In genomic region chr18:22284581-22285230, GRCh38 we compare ENCODE assay signal across 23 cellular contexts.
A peak's percentile ranks its signal among the peaks of the same experiment; 100 is the strongest.
DNase-seq lines count a peak whose midpoint lies in the region; ATAC-seq and TF ChIP-seq lines count a peak whose summit lies in the region.
"Had no signal": no experiment of that assay in that cellular context is flagged by ENCODE, and none has a peak within 500 bp of the region (broad histone marks: within the 10 kb centered on the region; RNA-seq: fewer than 3 reads in every experiment).

No MANE protein-coding gene starts in this region.

- peaks cover 30% of the 10 kb centered on the region for H3K36me3 Mint-ChIP-seq in Calu3 (ENCODE audit: insufficient read depth, unreplicated experiment)
- H3K36me3 Mint-ChIP-seq: CD8-positive, alpha-beta memory T cell had no signal

- peaks cover 59% of the 10 kb centered on the region for H3K4me1 Mint-ChIP-seq in Calu3 (ENCODE audit: low read depth, unreplicated experiment)
- H3K4me1 Mint-ChIP-seq: B cell had no signal

- POLR2A ChIA-PET in PC-3 (lab: Charles Lee; ENCODE audit: unreplicated experiment) = no interaction called here

- H3K4me3 ChIP-seq in PC-3 (ENCODE audit: low read length) = no peak overlapping the region
- H3K4me3 ChIP-seq: MG63, PC-9 had no signal

- H3K4me2 ChIP-seq in PC-3 (ENCODE audit: low read length) = no peak overlapping the region
- H3K4me2 ChIP-seq: PC-9 had no signal

- CTCF ChIA-PET in Calu3 (lab: Charles Lee) (interaction anchor here (0.7 kb wide), 1 partner anchor 93 kb away, joined by 3 read pairs; no protein-coding TSS in a partner anchor), PC-3 (lab: Charles Lee) (no interaction called here)

- peak overlapping the region; percentile 83 for H3K27ac Mint-ChIP-seq in Calu3 (ENCODE audit: unreplicated experiment)
- H3K27ac Mint-ChIP-seq: B cell had no signal

- no peaks in the 10 kb centered on the region for H3K36me3 ChIP-seq in PC-3 (ENCODE audit: low read depth, low read length)
- H3K36me3 ChIP-seq: MG63 had no signal

- DNase-seq in Calu3 (no peak), PC-3 (no peak), dermis microvascular lymphatic vessel endothelial cell (ENCODE audit: low read depth in 2 of 2) (peak; percentile 53 to 54), lung microvascular endothelial cell (ENCODE audit: low read depth in 2 of 2) (peak; percentile 23 to 74)
- DNase-seq in activated CD4-positive, alpha-beta T cell treated with anti-CD3 and anti-CD28 coated beads, Interleukin-2, amount 50 U/mL, for 48 hours = no peak
- DNase-seq: CD8-positive, alpha-beta memory T cell; DMS153; DND-41; IMR-90; KG1; NCI-H2029; NCI-H446; NCI-H526; NCI-H82; NK-92 treated with Interleukin-12 subunit alpha and Interleukin-12 subunit beta, amount 100 ng/mL, for 24 hours; PC-9; SHP77 had no signal

- H3K4me1 ChIP-seq in PC-3 (ENCODE audit: insufficient read depth, low read length) = peaks cover 46% of the 10 kb centered on the region

- no peaks in the 10 kb centered on the region for H3K79me2 ChIP-seq in PC-3 (ENCODE audit: low read length)

- 0 out of 2 replicates have a peak, but pooled peaks cover under 1% of the 10 kb centered on the region for H3K9me3 ChIP-seq in PC-3 (ENCODE audit: low read length)

- intact Hi-C loops in Calu3 (cut with micrococcal nuclease; ENCODE audit: unreplicated experiment) (loop anchor here (5.0 kb wide), 1 partner anchor 367 kb away; no protein-coding TSS in a partner anchor), PC-3 (cut with micrococcal nuclease) (loop anchor here (5.0 kb wide), 2 partner anchors 102 to 278 kb away; no protein-coding TSS in a partner anchor)

- H3F3A ChIP-seq in PC-3 (ENCODE audit: low read length, unreplicated experiment) = no peaks in the 10 kb centered on the region

- no peaks in the 10 kb centered on the region for H3K9me3 Mint-ChIP-seq in Calu3 (ENCODE audit: low read depth, unreplicated experiment)

- TF ChIP-seq CTCF in Calu3 (IDR thresholded peaks at IDR 0.05; ENCODE audit: unreplicated experiment) (no peak), PC-3 (conservative IDR thresholded peaks at IDR 0.05; ENCODE audit: low read depth, low read length) (no peak)

- no peaks in the 10 kb centered on the region for H4K20me1 ChIP-seq in PC-3 (ENCODE audit: low read length)

- BruUV-seq in Calu3 (replicated peaks; lab: Mats Ljungman, UMichigan) = no TSS peak
- no TSS peak for BruUV-seq in PC-3 (replicated peaks; lab: Mats Ljungman, UMichigan)

- no peaks in the 10 kb centered on the region for H3K27me3 ChIP-seq in PC-3 (ENCODE audit: low read length)
- H3K27me3 ChIP-seq: MG63 had no signal

- H3K27me3 Mint-ChIP-seq in Calu3 (ENCODE audit: unreplicated experiment) = no peaks in the 10 kb centered on the region
- H3K27me3 Mint-ChIP-seq: B cell had no signal

- no peak for ATAC-seq in PC-3
- no peak for ATAC-seq in GM19351 (IDR thresholded peaks at IDR 0.05; ENCODE audit: unreplicated experiment)
- ATAC-seq in HG02610 (IDR thresholded peaks at IDR 0.05; ENCODE audit: unreplicated experiment) = no peak
- ATAC-seq: HCT116 had no signal

- H3K4me3 Mint-ChIP-seq in Calu3 (ENCODE audit: low read depth, unreplicated experiment) = peak overlapping the region; percentile 5
- H3K4me3 Mint-ChIP-seq: B cell had no signal

- peak overlapping the region; percentile 80 for H3K27ac ChIP-seq in PC-3 (ENCODE audit: low read length)
- H3K27ac ChIP-seq: C4-2B, PC-9 had no signal

- H3K9ac ChIP-seq in PC-3 (ENCODE audit: low read length) = no peak overlapping the region

- H2AFZ ChIP-seq in PC-3 (ENCODE audit: low read length) = no peak overlapping the region
- H2AFZ ChIP-seq: PC-9 had no signal

- no peaks in the 10 kb centered on the region for H3K9me2 ChIP-seq in PC-3 (replicated peaks; ENCODE audit: low read length)

Comparison
In these comparisons a context has a peak if more than half of its experiments do, and no peak if none do; other contexts are left out.
1. DNase-seq: peak in dermis microvascular lymphatic vessel endothelial cell (2 of 2) and lung microvascular endothelial cell (2 of 2); none in Calu3 (single experiment), PC-3 (single experiment) and activated CD4-positive, alpha-beta T cell treated with anti-CD3 and anti-CD28 coated beads, Interleukin-2, amount 50 U/mL, for 48 hours (0 of 2).